27 cellular contexts compared by ENCODE assay signal in the genomic region with DNA sequence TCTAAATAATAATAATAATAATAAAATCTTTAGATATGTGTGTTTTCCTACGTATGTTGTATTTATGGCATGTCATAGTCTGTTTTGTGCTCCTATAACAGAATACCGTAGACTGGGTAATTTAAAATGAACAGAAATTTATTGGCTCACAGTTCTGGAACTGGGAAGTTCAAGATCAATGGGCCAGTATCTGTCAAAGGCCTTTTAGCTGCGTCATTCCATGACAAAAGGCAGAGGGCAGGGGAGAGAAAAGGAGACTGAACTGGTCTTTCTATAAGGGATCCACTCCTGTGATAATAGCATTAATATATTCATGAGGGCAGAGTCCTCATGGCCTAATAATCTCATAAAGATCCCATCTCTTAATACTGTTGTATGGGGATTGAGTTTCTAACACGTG.
"Had no signal": no experiment of that assay in that cellular context is flagged by ENCODE, and none has a peak within 500 bp of the region (broad histone marks: within the 10 kb centered on the region; RNA-seq: fewer than 3 reads in every experiment).

No MANE protein-coding gene starts in this region.

- ATAC-seq: left colon; left lung; lower lobe of right lung; naive thymus-derived CD8-positive, alpha-beta T cell; pancreas; right cardiac atrium; sciatic nerve; stimulated activated effector memory CD8-positive, alpha-beta T cell treated with anti-CD3 and anti-CD28 coated beads, Interleukin-12 subunit alpha, Interleukin-12 subunit beta, amount 100 ng/mL, for 72 hours had no signal

- H3K4me1 Mint-ChIP-seq: immature natural killer cell; naive thymus-derived CD8-positive, alpha-beta T cell; nephron; stimulated activated effector memory CD8-positive, alpha-beta T cell treated with anti-CD3 and anti-CD28 coated beads, Interleukin-12 subunit alpha, Interleukin-12 subunit beta, amount 100 ng/mL, for 72 hours had no signal

- H3K36me3 Mint-ChIP-seq: stimulated activated effector memory CD8-positive, alpha-beta T cell treated with anti-CD3 and anti-CD28 coated beads, Interleukin-12 subunit alpha, Interleukin-12 subunit beta, amount 100 ng/mL, for 72 hours; type B pancreatic cell had no signal

- H3K4me3 Mint-ChIP-seq: immature natural killer cell; naive thymus-derived CD8-positive, alpha-beta T cell; nephron; neural crest cell; stimulated activated effector memory CD8-positive, alpha-beta T cell treated with anti-CD3 and anti-CD28 coated beads, Interleukin-12 subunit alpha, Interleukin-12 subunit beta, amount 100 ng/mL, for 72 hours; stimulated activated naive CD8-positive, alpha-beta T cell treated with anti-CD3 and anti-CD28 coated beads, Interleukin-15, Interleukin-2, amounts not matched to agents 100 ng/mL and 50 ng/mL, for 24 hours; type B pancreatic cell had no signal

- H3K4me3 ChIP-seq: left lung, lower lobe of right lung, pancreas, prostate gland, skin epidermis, tibial nerve, uterus had no signal

- H3K27me3 Mint-ChIP-seq: stimulated activated naive CD8-positive, alpha-beta T cell treated with anti-CD3 and anti-CD28 coated beads, Interleukin-15, Interleukin-2, amounts not matched to agents 100 ng/mL and 50 ng/mL, for 24 hours; type B pancreatic cell had no signal

- H3K27ac Mint-ChIP-seq: immature natural killer cell; naive thymus-derived CD8-positive, alpha-beta T cell; nephron; stimulated activated effector memory CD8-positive, alpha-beta T cell treated with anti-CD3 and anti-CD28 coated beads, Interleukin-12 subunit alpha, Interleukin-12 subunit beta, amount 100 ng/mL, for 72 hours; stimulated activated naive CD8-positive, alpha-beta T cell treated with anti-CD3 and anti-CD28 coated beads, Interleukin-15, Interleukin-2, amounts not matched to agents 100 ng/mL and 50 ng/mL, for 24 hours; type B pancreatic cell had no signal

- H3K4me1 ChIP-seq: left lung, lower lobe of right lung, pancreas, prostate gland, tibial nerve, uterus had no signal

- FAIRE-seq: islet of Langerhans, kidney, pancreas had no signal

- DNase-seq: immature natural killer cell; kidney; left colon; left lung; lower lobe of right lung; mammary epithelial cell; mesenchymal stem cell; naive thymus-derived CD8-positive, alpha-beta T cell; nucleus accumbens; pancreas; posterior cingulate gyrus; retina; right cardiac atrium; stimulated activated CD4-positive, alpha-beta T cell treated with anti-CD3 and anti-CD28 coated beads, Interleukin-4, amount 100 ng/mL, for 24 hours; stimulated activated naive CD4-positive, alpha-beta T cell; substantia nigra; uterus had no signal

- H3K9me3 ChIP-seq: left lung, lower lobe of right lung, pancreas, prostate gland, uterus had no signal

- H3K27ac ChIP-seq: left lung, lower lobe of right lung, pancreas, prostate gland, skin epidermis, tibial nerve, uterus had no signal

- H3K36me3 ChIP-seq: left lung, lower lobe of right lung, pancreas, prostate gland, tibial nerve, uterus had no signal

- H3K27me3 ChIP-seq: left lung, pancreas, tibial nerve, uterus had no signal

- H3K9me3 Mint-ChIP-seq: immature natural killer cell; stimulated activated effector memory CD8-positive, alpha-beta T cell treated with anti-CD3 and anti-CD28 coated beads, Interleukin-12 subunit alpha, Interleukin-12 subunit beta, amount 100 ng/mL, for 72 hours; stimulated activated naive CD8-positive, alpha-beta T cell treated with anti-CD3 and anti-CD28 coated beads, Interleukin-15, Interleukin-2, amounts not matched to agents 100 ng/mL and 50 ng/mL, for 24 hours had no signal
